In the genomic region with DNA sequence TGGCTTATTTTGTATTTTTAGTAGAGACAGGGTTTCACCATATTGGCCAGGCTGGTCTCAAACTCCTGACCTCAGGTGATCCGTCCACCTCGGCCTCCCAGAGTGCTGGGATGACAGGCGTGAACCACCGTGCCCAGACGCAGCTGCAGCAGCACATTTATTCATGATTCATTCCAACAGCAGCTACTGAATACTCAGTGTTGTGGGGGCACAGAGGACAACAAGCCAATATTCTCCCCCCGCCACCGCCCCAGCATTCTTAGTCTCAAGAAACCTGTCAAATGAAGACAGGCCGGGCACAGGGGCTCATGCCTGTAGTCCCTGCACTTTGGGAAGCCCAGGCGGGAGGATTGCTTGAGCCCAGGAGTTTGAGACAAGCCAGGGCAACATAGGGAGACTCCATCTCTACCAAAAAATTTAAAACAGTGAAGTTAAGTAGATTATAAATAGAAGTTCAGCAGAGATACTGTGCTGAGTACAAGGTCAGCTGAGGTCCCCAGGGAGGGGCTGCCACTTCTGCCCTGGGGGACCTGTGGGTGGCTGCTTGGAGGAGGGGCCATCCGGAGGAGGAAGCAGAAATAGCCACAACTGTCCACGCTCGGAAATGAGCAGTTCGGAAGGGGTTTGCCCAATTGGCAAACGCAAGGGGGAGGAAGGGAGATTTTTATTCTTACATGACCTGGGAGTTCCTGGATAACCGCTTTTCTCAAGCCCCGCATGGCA, we compare ENCODE assay signal across 8 cellular contexts. TPM values are rescaled to one million over a fixed set of nuclear protein-coding genes. Genes with fewer than 3 reads are reported as not detected.
DNase-seq lines count a peak whose midpoint lies in the region; ATAC-seq and TF ChIP-seq lines count a peak whose summit lies in the region.

No MANE protein-coding gene starts in this region.

- H3K9me3 ChIP-seq in lung (ENCODE audit: control insufficient read depth in 2 of 2, insufficient read depth in 1 of 2, low read length in 1 of 2), result no peaks in the 10 kb centered on the region
- no peaks in the 10 kb centered on the region for H3K9me3 ChIP-seq in upper lobe of left lung

- H3K27me3 ChIP-seq in lung (ENCODE audit: control insufficient read depth, insufficient read depth) (no peaks in the 10 kb centered on the region), upper lobe of left lung (no peaks in the 10 kb centered on the region)

- ATAC-seq in lung (ENCODE audit: insufficient read depth, low FRiP score) (no peak), upper lobe of left lung (ENCODE audit: low FRiP score in 2 of 2) (peak; percentile 48 to 69)

- CTCF ChIA-PET in activated naive CD4-positive, alpha-beta T cell treated with anti-CD3 and anti-CD28 coated beads for 36 hours (lab: Charles Lee), result interaction anchor here (1.0 to 1.6 kb wide), 2 partner anchors 8 to 9 kb away, joined by 3 read pairs; no protein-coding TSS in a partner anchor

- DNase-seq in activated naive CD4-positive, alpha-beta T cell treated with anti-CD3 and anti-CD28 coated beads for 36 hours, result no peak
- no peak for DNase-seq in activated naive CD4-positive, alpha-beta T cell treated with anti-CD3 and anti-CD28 coated beads, Interleukin-2, amount 50 U/mL, for 16 hours
- DNase-seq in NCI-H226 (peak; percentile 24), lung (ENCODE audit: low spot score) (peak; percentile 74), upper lobe of left lung (peak in 1 of 2 donors; percentile 92), NCI-H524 treated with DMSO at 0.1 percent for 48 hours (lab: John Stamatoyannopoulos, UW) (no peak)
- DNase-seq in NK-92 treated with Interleukin-12 subunit alpha and Interleukin-12 subunit beta, amount 100 ng/mL, for 24 hours (lab: John Stamatoyannopoulos, UW), result no peak

- TF ChIP-seq EP300 in upper lobe of left lung (IDR thresholded peaks at IDR 0.05), result peak in 2 of 4 donors; percentile 87 to 99

- H3K4me3 ChIP-seq in lung (no peak overlapping the region), upper lobe of left lung (peak overlapping the region in 2 of 4 donors; percentile 11 to 22)

- no peaks in the 10 kb centered on the region for H3K9me3 Mint-ChIP-seq in activated naive CD4-positive, alpha-beta T cell treated with anti-CD3 and anti-CD28 coated beads for 36 hours
- no peaks in the 10 kb centered on the region for H3K9me3 Mint-ChIP-seq in brain

- H3K27ac ChIP-seq in lung (ENCODE audit: low read depth in 1 of 2, low read length in 1 of 2) (peak overlapping the region; percentile 92 to 95), upper lobe of left lung (peak overlapping the region; percentile 90 to 99 (median 96))

- TF ChIP-seq POLR2A in upper lobe of left lung (IDR thresholded peaks at IDR 0.05), result no peak

- TF ChIP-seq CTCF in brain (conservative IDR thresholded peaks at IDR 0.05) (no peak), lung (IDR thresholded peaks at IDR 0.05; ENCODE audit: control extremely low read depth, extremely low read depth) (no peak), upper lobe of left lung (IDR thresholded peaks at IDR 0.05) (peak in 1 of 6 experiments; percentile 7)

- peak overlapping the region; percentile 72 for H3K27ac Mint-ChIP-seq in activated naive CD4-positive, alpha-beta T cell treated with anti-CD3 and anti-CD28 coated beads for 36 hours
- H3K27ac Mint-ChIP-seq in brain, result peak overlapping the region; percentile 76 to 95 (median 90)

- intact Hi-C loops in activated naive CD4-positive, alpha-beta T cell treated with anti-CD3 and anti-CD28 coated beads for 36 hours (cut with micrococcal nuclease), result loop anchor here (10.0 kb wide), 1 partner anchor 617 kb away; a partner anchor contains a TSS

- H3K4me1 Mint-ChIP-seq in activated naive CD4-positive, alpha-beta T cell treated with anti-CD3 and anti-CD28 coated beads for 36 hours (ENCODE audit: low read depth), result peaks cover 55% of the 10 kb centered on the region
- peaks cover 76% of the 10 kb centered on the region for H3K4me1 Mint-ChIP-seq in brain

- peaks cover 31 to 40% of the 10 kb centered on the region in 2 donors for H3K4me1 ChIP-seq in lung (ENCODE audit: control insufficient read depth in 2 of 2, insufficient read depth in 2 of 2, low read length in 2 of 2)
- peaks cover 71 to 90% (median 74%) of the 10 kb centered on the region in 4 donors for H3K4me1 ChIP-seq in upper lobe of left lung

- H3K4me3 Mint-ChIP-seq in activated naive CD4-positive, alpha-beta T cell treated with anti-CD3 and anti-CD28 coated beads for 36 hours, result no peak overlapping the region
- peak overlapping the region; percentile 42 to 84 (median 63) for H3K4me3 Mint-ChIP-seq in brain

- H3K27me3 Mint-ChIP-seq in activated naive CD4-positive, alpha-beta T cell treated with anti-CD3 and anti-CD28 coated beads for 36 hours (ENCODE audit: low read depth), result no peaks in the 10 kb centered on the region
- H3K27me3 Mint-ChIP-seq in brain, result peaks cover 10% of the 10 kb centered on the region

- 23 to 25% methylated on average over 16 of the region's 16 CpGs for whole genome bisulfite sequencing in lung, 2 donors
- 20 to 28% methylated on average over 14 to 16 of the region's 16 CpGs for WGBS in upper lobe of left lung, 2 donors

- peaks cover 8% of the 10 kb centered on the region for H3K36me3 Mint-ChIP-seq in activated naive CD4-positive, alpha-beta T cell treated with anti-CD3 and anti-CD28 coated beads for 36 hours (ENCODE audit: low read depth)
- peaks cover 10% of the 10 kb centered on the region for H3K36me3 Mint-ChIP-seq in brain

- H3K36me3 ChIP-seq in lung (ENCODE audit: control insufficient read depth in 2 of 2, insufficient read depth in 2 of 2, low read length in 2 of 2), result no peaks in the 10 kb centered on the region
- H3K36me3 ChIP-seq in upper lobe of left lung, result peaks cover 0 to under 1% (median 0%) of the 10 kb centered on the region in 4 donors

RNA-seq across cellular contexts. Expression of a gene that starts 4.3 kb away (rescaled TPM):
- total RNA-seq in activated naive CD4-positive, alpha-beta T cell treated with anti-CD3 and anti-CD28 coated beads for 36 hours, result 10 to 100 TPM; 48.7 to 55.0 TPM
- 23.7 TPM for polyA plus RNA-seq in brain (ENCODE audit: insufficient read depth, low read depth, low replicate concordance)
- total RNA-seq in lung, result 10 to 100 TPM; 20.4 to 46.4 TPM
- 10 to 100 TPM; 13.0 to 19.2 TPM for polyA plus RNA-seq in lung
- 100 to 1,000 TPM in 1 of 6 donors, 10 to 100 TPM in 5; 30.3 to 104 (median 37.2) TPM for total RNA-seq in upper lobe of left lung

RNA-seq across cellular contexts. Expression of a gene that starts 16.7 kb away (rescaled TPM):
- total RNA-seq in activated naive CD4-positive, alpha-beta T cell treated with anti-CD3 and anti-CD28 coated beads for 36 hours, result 10 to 100 TPM; 60.5 to 64.2 TPM
- polyA plus RNA-seq in brain (ENCODE audit: insufficient read depth, low read depth, low replicate concordance), result 150 TPM
- total RNA-seq in lung, result 100 to 1,000 TPM in 1 of 2 donors, 10 to 100 TPM in 1; 69.9 to 144 TPM
- 100 to 1,000 TPM in 1 of 2 donors, 10 to 100 TPM in 1; 55.3 to 101 TPM for polyA plus RNA-seq in lung
- total RNA-seq in upper lobe of left lung, result 100 to 1,000 TPM in 5 of 6 donors, 10 to 100 TPM in 1; 73.5 to 180 (median 115) TPM

Comparison
In these comparisons a context has a peak if more than half of its experiments do, and no peak if none do; other contexts are left out.
1. DNase-seq: peak in NCI-H226 (single experiment) and lung (single experiment); none in activated naive CD4-positive, alpha-beta T cell treated with anti-CD3 and anti-CD28 coated beads for 36 hours (single experiment), activated naive CD4-positive, alpha-beta T cell treated with anti-CD3 and anti-CD28 coated beads, Interleukin-2, amount 50 U/mL, for 16 hours (single experiment), NCI-H524 treated with DMSO at 0.1 percent for 48 hours (single experiment) and NK-92 treated with Interleukin-12 subunit alpha and Interleukin-12 subunit beta, amount 100 ng/mL, for 24 hours (single experiment).